ENCODE assay signal across 9 cellular contexts in the genomic region with DNA sequence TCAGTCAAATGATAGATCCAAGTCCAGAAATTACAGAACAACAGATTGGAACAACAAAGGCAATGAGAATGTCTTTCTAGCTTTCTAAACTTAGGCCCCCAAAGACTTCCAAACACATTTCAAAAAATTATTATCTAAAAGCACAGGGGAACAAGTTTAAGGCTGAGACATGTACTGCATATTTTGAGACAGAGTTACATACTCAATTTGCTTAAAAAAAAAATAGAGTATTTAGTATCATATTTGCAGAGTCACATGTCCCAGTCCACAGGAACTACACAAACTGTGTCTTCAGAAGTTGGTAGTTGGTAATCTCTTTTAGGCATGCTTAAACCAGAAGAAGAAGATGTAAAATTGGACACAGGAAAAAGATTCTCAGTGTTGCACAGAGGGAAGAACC.
DNase-seq lines count a peak whose midpoint lies in the region; ATAC-seq and TF ChIP-seq lines count a peak whose summit lies in the region.
"Had no signal": no experiment of that assay in that cellular context is flagged by ENCODE, and none has a peak within 500 bp of the region (broad histone marks: within the 10 kb centered on the region; RNA-seq: fewer than 3 reads in every experiment).

No MANE protein-coding gene starts in this region.

- ATAC-seq in heart left ventricle = no peak
- no peak for ATAC-seq in Right ventricle myocardium inferior
- no peak for ATAC-seq in activated naive CD8-positive, alpha-beta T cell treated with anti-CD3 and anti-CD28 coated beads, Interleukin-2, amount 50 U/mL, for 24 hours
- no peak for ATAC-seq in GM21528 (IDR thresholded peaks at IDR 0.05; ENCODE audit: low FRiP score, unreplicated experiment)

- H3K4me1 ChIP-seq in heart left ventricle = peaks cover 5 to 97% (median 70%) of the 10 kb centered on the region in 12 donors
- peaks cover 81% of the 10 kb centered on the region for H3K4me1 ChIP-seq in mesodermal cell (ENCODE audit: control insufficient read depth, insufficient read depth, low read length, poor library complexity, severe bottlenecking)
- H3K4me1 ChIP-seq in uterus = peaks cover 4 to 10% of the 10 kb centered on the region in 2 donors

- H3K36me3 ChIP-seq in heart left ventricle (no peaks in the 10 kb centered on the region), mesodermal cell (ENCODE audit: control insufficient read depth, insufficient read depth, low read length) (no peaks in the 10 kb centered on the region), uterus (no peaks in the 10 kb centered on the region)

- no peaks in the 10 kb centered on the region for H3K9me3 Mint-ChIP-seq in activated naive CD8-positive, alpha-beta T cell treated with anti-CD3 and anti-CD28 coated beads, Interleukin-2, amount 50 U/mL, for 24 hours

- peaks cover 92% of the 10 kb centered on the region for H3K4me1 Mint-ChIP-seq in activated naive CD8-positive, alpha-beta T cell treated with anti-CD3 and anti-CD28 coated beads, Interleukin-2, amount 50 U/mL, for 24 hours

- peak overlapping the region; percentile 48 for H3K4me3 Mint-ChIP-seq in activated naive CD8-positive, alpha-beta T cell treated with anti-CD3 and anti-CD28 coated beads, Interleukin-2, amount 50 U/mL, for 24 hours

- H3K27me3 Mint-ChIP-seq in activated naive CD8-positive, alpha-beta T cell treated with anti-CD3 and anti-CD28 coated beads, Interleukin-2, amount 50 U/mL, for 24 hours = no peaks in the 10 kb centered on the region

- TF ChIP-seq CTCF in heart left ventricle (IDR thresholded peaks at IDR 0.05) (no peak), uterus (IDR thresholded peaks at IDR 0.05) (no peak)

- H3K4me3 ChIP-seq in heart left ventricle (no peak overlapping the region), mesodermal cell (ENCODE audit: extremely low read depth, insufficient read depth, low read length, poor library complexity, severe bottlenecking) (no peak overlapping the region), uterus (no peak overlapping the region)

- H3K27ac ChIP-seq in heart left ventricle = peak overlapping the region; percentile 33 to 92 (median 68)
- H3K27ac ChIP-seq in mesodermal cell (ENCODE audit: low read depth, low read length, severe bottlenecking) = peak overlapping the region; percentile 46
- peak overlapping the region; percentile 76 to 88 for H3K27ac ChIP-seq in uterus

- TF ChIP-seq POLR2A in heart left ventricle (IDR thresholded peaks at IDR 0.05) (no peak), uterus (IDR thresholded peaks at IDR 0.05) (no peak)

- H3K9me3 ChIP-seq in heart left ventricle (no peaks in the 10 kb centered on the region), mesodermal cell (ENCODE audit: control insufficient read depth, low read length) (no peaks in the 10 kb centered on the region), uterus (no peaks in the 10 kb centered on the region)

- H3K27me3 ChIP-seq in heart left ventricle (no peaks in the 10 kb centered on the region), uterus (no peaks in the 10 kb centered on the region)

- peaks cover 1% of the 10 kb centered on the region for H3K36me3 Mint-ChIP-seq in activated naive CD8-positive, alpha-beta T cell treated with anti-CD3 and anti-CD28 coated beads, Interleukin-2, amount 50 U/mL, for 24 hours (ENCODE audit: low read depth)

- no peak for DNase-seq in heart left ventricle
- no peak for DNase-seq in Right ventricle myocardium inferior (ENCODE audit: missing footprints)
- no peak for DNase-seq in activated naive CD8-positive, alpha-beta T cell treated with anti-CD3 and anti-CD28 coated beads, Interleukin-2, amount 50 U/mL, for 24 hours
- DNase-seq in uterus = no peak
- no peak for DNase-seq in NCI-H510A treated with DMSO at 0.1 percent for 48 hours (lab: John Stamatoyannopoulos, UW)
- no peak for DNase-seq in NCI-H524 (lab: John Stamatoyannopoulos, UW)
- DNase-seq: foreskin melanocyte had no signal

- intact Hi-C loops in heart left ventricle (cut with DNase I) = loop anchor here in 3 of 10 donors (10.0 kb wide), 1 partner anchor 51 kb away; no protein-coding TSS in a partner anchor
- intact Hi-C loops in Right ventricle myocardium inferior (cut with DNase I) = loop anchor here (5.0 to 10.0 kb wide), 2 partner anchors 49 to 129 kb away; partner anchors contain the start of gene MAML2
- intact Hi-C loops in uterus (cut with DNase I; ENCODE audit: low total_unique reads) = no loop called here

- peak overlapping the region; percentile 94 for H3K27ac Mint-ChIP-seq in activated naive CD8-positive, alpha-beta T cell treated with anti-CD3 and anti-CD28 coated beads, Interleukin-2, amount 50 U/mL, for 24 hours
